In genomic region chr21:44951186-44951915, GRCh38 we compare ENCODE assay signal across 32 cellular contexts. TPM values are rescaled to one million over a fixed set of nuclear protein-coding genes. Genes with fewer than 3 reads are reported as not detected.
DNase-seq lines count a peak whose midpoint lies in the region; ATAC-seq, FAIRE-seq and TF ChIP-seq lines count a peak whose summit lies in the region.
"Had no signal": no experiment of that assay in that cellular context is flagged by ENCODE, and none has a peak within 500 bp of the region (broad histone marks: within the 10 kb centered on the region; RNA-seq: fewer than 3 reads in every experiment).

No MANE protein-coding gene starts in this region.

- H3K79me2 ChIP-seq in GM12878 (ENCODE audit: control insufficient read depth, insufficient read depth, low read length), result peaks cover 5% of the 10 kb centered on the region

- H3K4me3 ChIP-seq in HEK293 (ENCODE audit: low read depth, low read length) (no peak overlapping the region), GM12878 (no peak overlapping the region), right cardiac atrium (ENCODE audit: low read length) (no peak overlapping the region), thoracic aorta (no peak overlapping the region)
- H3K4me3 ChIP-seq: GM23338, mucosa of descending colon, smooth muscle cell, testis, vagina had no signal

- CTCF ChIA-PET in HEK293 (lab: Yijun Ruan, JAX) (interaction anchor here (1.2 to 15.2 kb wide), 4 partner anchors 11 to 187 kb away, joined by 4 to 333 read pairs (median 88); no protein-coding TSS in a partner anchor), GM12878 (lab: Yijun Ruan, JAX) (interaction anchor here (2.0 to 11.8 kb wide), 5 partner anchors 175 to 187 kb away, joined by 11 to 235 read pairs (median 47); no protein-coding TSS in a partner anchor)
- CTCF ChIA-PET in activated naive CD4-positive, alpha-beta T cell treated with anti-CD3 and anti-CD28 coated beads for 36 hours (lab: Charles Lee), result interaction anchor here (1.1 to 8.5 kb wide), 4 partner anchors 12 to 187 kb away, joined by 3 to 100 read pairs (median 46); no protein-coding TSS in a partner anchor

- no peak for FAIRE-seq in GM12878 (lab: Jason Lieb, UNC)
- FAIRE-seq: G401.6, GM19239 had no signal

- H4K20me1 ChIP-seq in GM12878 (ENCODE audit: control insufficient read depth, insufficient read depth), result peaks cover 6% of the 10 kb centered on the region; the same call in 1 of the 2 replicates

- no peak overlapping the region for H3K27ac ChIP-seq in HEK293 (ENCODE audit: extremely low read depth, low read depth, low read length)
- H3K27ac ChIP-seq in GM12878 (ENCODE audit: control insufficient read depth, insufficient read depth), result no peak overlapping the region
- no peak overlapping the region for H3K27ac ChIP-seq in right cardiac atrium (ENCODE audit: low read length)
- H3K27ac ChIP-seq in thoracic aorta, result peak overlapping the region; percentile 80 to 88
- H3K27ac ChIP-seq: testis had no signal

- H3K9me3 ChIP-seq in HEK293 (ENCODE audit: control insufficient read depth, insufficient read depth, low read depth, low read length), result no peaks in the 10 kb centered on the region
- no peaks in the 10 kb centered on the region for H3K9me3 ChIP-seq in GM12878 (replicated peaks; ENCODE audit: control insufficient read depth, insufficient read depth, low read length)
- H3K9me3 ChIP-seq in right cardiac atrium (ENCODE audit: control insufficient read depth, low read length), result no peaks in the 10 kb centered on the region
- H3K9me3 ChIP-seq in thoracic aorta, result no peaks in the 10 kb centered on the region
- H3K9me3 ChIP-seq: Caco-2, mucosa of descending colon, testis, vagina had no signal

- BruUV-seq in GM12878 (replicated peaks; lab: Mats Ljungman, UMichigan), result TSS peak; percentile 19

- no peak overlapping the region for H3K9ac ChIP-seq in GM12878 (ENCODE audit: control insufficient read depth, insufficient read depth, low read length)

- POLR2A ChIA-PET in HEK293 (lab: Yijun Ruan, JAX), result interaction anchor here (1.1 kb wide), 1 partner anchor 11 kb away, joined by 3 read pairs; the partner anchor contains the start of gene SLX9
- POLR2A ChIA-PET in GM12878 (lab: Charles Lee), result no interaction called here

- peaks cover 8% of the 10 kb centered on the region for H3K4me1 Mint-ChIP-seq in activated naive CD4-positive, alpha-beta T cell treated with anti-CD3 and anti-CD28 coated beads for 36 hours (ENCODE audit: low read depth)

- H3K4me3 Mint-ChIP-seq in activated naive CD4-positive, alpha-beta T cell treated with anti-CD3 and anti-CD28 coated beads for 36 hours, result no peak overlapping the region
- H3K4me3 Mint-ChIP-seq: central memory CD8-positive, alpha-beta T cell; dendritic cell treated with granulocyte-macrophage colony-stimulating factor and Interleukin-4, amounts not matched to agents 40 ng/mL and 50 ng/mL, for 4 days; GM23338; HFFc6; nephron; T-helper 1 cell treated with Interleukin-12 subunit alpha and Interleukin-12 subunit beta and Interleukin-4 antibody, amounts not matched to agents 30 μg/mL and 1 μg/mL, for 36 hours had no signal

- H3K27me3 ChIP-seq in GM12878 (replicated peaks in 1 of 2; ENCODE audit: control insufficient read depth in 2 of 2, insufficient read depth in 2 of 2, low read length in 1 of 2) (no peaks in the 10 kb centered on the region), right cardiac atrium (ENCODE audit: control insufficient read depth, insufficient read depth) (no peaks in the 10 kb centered on the region), thoracic aorta (replicated peaks; ENCODE audit: insufficient read depth) (no peaks in the 10 kb centered on the region)
- H3K27me3 ChIP-seq: testis, vagina had no signal

- in situ Hi-C loops in GM12878 (cut with MboI), result no loop called here

- H2AFZ ChIP-seq in GM12878 (ENCODE audit: control insufficient read depth, low read depth, low read length), result no peak overlapping the region
- H2AFZ ChIP-seq: GM23338 had no signal

- no peak for TF ChIP-seq POLR2A in GM12878 (IDR thresholded peaks at IDR 0.05; ENCODE audit: low read depth, low read length)

- SMC1A ChIA-PET in GM12878 (lab: Charles Lee; ENCODE audit: uncharacterized antibody, unreplicated experiment), result interaction anchor here (1.5 to 12.3 kb wide), 4 partner anchors 11 to 179 kb away, joined by 4 to 153 read pairs (median 7); no protein-coding TSS in a partner anchor

- 91% methylated on average over 31 of the region's 31 CpGs for WGBS in GM12878 (ENCODE audit: insufficient coverage, insufficient replicate concordance, low lambda C conversion rate, missing lambda C conversion rate)
- 94% methylated on average over 31 of the region's 31 CpGs for WGBS in right cardiac atrium

- no peak overlapping the region for H3K27ac Mint-ChIP-seq in activated naive CD4-positive, alpha-beta T cell treated with anti-CD3 and anti-CD28 coated beads for 36 hours
- H3K27ac Mint-ChIP-seq: dendritic cell treated with granulocyte-macrophage colony-stimulating factor and Interleukin-4, amounts not matched to agents 40 ng/mL and 50 ng/mL, for 4 days; GM23338; HFFc6; nephron; T-helper 1 cell treated with Interleukin-12 subunit alpha and Interleukin-12 subunit beta and Interleukin-4 antibody, amounts not matched to agents 30 μg/mL and 1 μg/mL, for 36 hours had no signal

- RAD21 ChIA-PET in GM12878 (lab: Charles Lee; ENCODE audit: unreplicated experiment), result interaction anchor here (2.3 to 11.2 kb wide), 3 partner anchors 151 to 187 kb away, joined by 8 to 141 read pairs (median 104); no protein-coding TSS in a partner anchor

- intact Hi-C loops in GM12878 (cut with micrococcal nuclease; ENCODE audit: unreplicated experiment) (no loop called here), right cardiac atrium (cut with DNase I) (loop anchor here in 1 of 4 donors (10.0 kb wide), 1 partner anchor 63 kb away; no protein-coding TSS in a partner anchor)
- intact Hi-C loops in activated naive CD4-positive, alpha-beta T cell treated with anti-CD3 and anti-CD28 coated beads for 36 hours (cut with micrococcal nuclease), result no loop called here

- TF ChIP-seq EP300 in GM12878 (IDR thresholded peaks at IDR 0.05; ENCODE audit: borderline replicate concordance in 1 of 2, control insufficient read depth in 1 of 2, low read depth in 2 of 2, low read length in 2 of 2), result no peak

- no peaks in the 10 kb centered on the region for H3K4me1 ChIP-seq in HEK293 (ENCODE audit: control insufficient read depth, insufficient read depth, low read length)
- H3K4me1 ChIP-seq in GM12878 (ENCODE audit: control insufficient read depth, insufficient read depth, low read length), result no peaks in the 10 kb centered on the region
- no peaks in the 10 kb centered on the region for H3K4me1 ChIP-seq in right cardiac atrium (ENCODE audit: control insufficient read depth, insufficient read depth, low read length)
- peaks cover 27 to 65% of the 10 kb centered on the region in 2 donors for H3K4me1 ChIP-seq in thoracic aorta (ENCODE audit: control insufficient read depth in 1 of 2, low read depth in 2 of 2)
- H3K4me1 ChIP-seq: testis had no signal

- DNase-seq in GM12878 (ENCODE audit: low read depth, low spot score) (no peak), right cardiac atrium (peak; percentile 13 to 50 (median 46)), thoracic aorta (ENCODE audit: low spot score) (no peak), NCI-H345 (lab: John Stamatoyannopoulos, UW) (no peak), activated gamma-delta T cell (lab: John Stamatoyannopoulos, UW) (no peak)
- DNase-seq in activated naive CD4-positive, alpha-beta T cell treated with anti-CD3 and anti-CD28 coated beads for 36 hours, result no peak
- DNase-seq: activated CD4-positive, alpha-beta T cell treated with anti-CD3 and anti-CD28 coated beads, Interleukin-2, amount 50 U/mL, for 48 hours; activated T-cell treated with anti-CD3 and anti-CD28 coated beads, Interleukin-2, amount 50 U/mL, for 48 hours; C1 segment of cervical spinal cord; Caco-2; DMS79; erythroblast; HFFc6; NCI-H1105 treated with DMSO at 0.1 percent for 48 hours; NCI-H1930; NCI-H526; stimulated activated CD4-positive, alpha-beta T cell treated with anti-CD3 and anti-CD28 coated beads, Interleukin-1b, Interleukin-23, amount 100 ng/mL, for 48 hours; stimulated activated naive CD8-positive, alpha-beta T cell treated with anti-CD3 and anti-CD28 coated beads, Interleukin-15, Interleukin-2, amounts not matched to agents 100 U/mL and 50 U/mL, for 24 hours; testis had no signal

- peaks cover 11% of the 10 kb centered on the region for H3K36me3 Mint-ChIP-seq in activated naive CD4-positive, alpha-beta T cell treated with anti-CD3 and anti-CD28 coated beads for 36 hours (ENCODE audit: low read depth)

- no peak for TF ChIP-seq CTCF in HEK293 (tag by site-specific recombination; IDR thresholded peaks at IDR 0.05)
- no peak for TF ChIP-seq CTCF in GM12878 (IDR thresholded peaks at IDR 0.05 in 2 of 3, conservative IDR thresholded peaks at IDR 0.05 in 1 of 3; ENCODE audit: control insufficient read depth in 2 of 3, extremely low read depth in 1 of 3, insufficient read depth in 1 of 3, low read depth in 3 of 3, low read length in 3 of 3)
- TF ChIP-seq CTCF in thoracic aorta (IDR thresholded peaks at IDR 0.05), result no peak

- H3K4me2 ChIP-seq in GM12878 (ENCODE audit: control insufficient read depth, insufficient read depth), result no peak overlapping the region
- H3K4me2 ChIP-seq: GM23338, smooth muscle cell had no signal

- no peaks in the 10 kb centered on the region for H3K9me3 Mint-ChIP-seq in activated naive CD4-positive, alpha-beta T cell treated with anti-CD3 and anti-CD28 coated beads for 36 hours
- H3K9me3 Mint-ChIP-seq: central memory CD8-positive, alpha-beta T cell; dendritic cell treated with granulocyte-macrophage colony-stimulating factor and Interleukin-4, amounts not matched to agents 40 ng/mL and 50 ng/mL, for 4 days; GM23338; HFFc6; nephron; T-helper 1 cell treated with Interleukin-12 subunit alpha and Interleukin-12 subunit beta and Interleukin-4 antibody, amounts not matched to agents 30 μg/mL and 1 μg/mL, for 36 hours had no signal

- ATAC-seq in GM12878 (no peak), right cardiac atrium (no peak), thoracic aorta (ENCODE audit: insufficient number of reproducible peaks, low FRiP score, low read depth) (no peak)
- ATAC-seq: GM23338; mucosa of descending colon; SK-N-SH treated with all-trans-retinoic acid at 6 μM for 48 hours; stimulated activated naive CD8-positive, alpha-beta T cell treated with anti-CD3 and anti-CD28 coated beads, Interleukin-15, Interleukin-2, amounts not matched to agents 100 U/mL and 50 U/mL, for 24 hours had no signal

- no peak for TF ChIP-seq RAD21 in GM12878 (IDR thresholded peaks at IDR 0.05; ENCODE audit: insufficient read depth, low read depth, low read length)

- peaks cover 0 to 67% of the 10 kb centered on the region in 2 experiments; a peak in 2 of 3 replicates for H3K36me3 ChIP-seq in HEK293 (ENCODE audit: control insufficient read depth in 2 of 2, insufficient read depth in 1 of 2, low read length in 2 of 2)
- H3K36me3 ChIP-seq in GM12878 (ENCODE audit: control insufficient read depth in 2 of 2, insufficient read depth in 2 of 2, low read length in 1 of 2), result peaks cover 6 to 36% of the 10 kb centered on the region in 2 experiments; a peak in 3 of 4 replicates
- H3K36me3 ChIP-seq in thoracic aorta, result no peaks in the 10 kb centered on the region
- H3K36me3 ChIP-seq: vagina had no signal

- no peaks in the 10 kb centered on the region for H3K27me3 Mint-ChIP-seq in activated naive CD4-positive, alpha-beta T cell treated with anti-CD3 and anti-CD28 coated beads for 36 hours (ENCODE audit: low read depth)
- H3K27me3 Mint-ChIP-seq: central memory CD8-positive, alpha-beta T cell; dendritic cell treated with granulocyte-macrophage colony-stimulating factor and Interleukin-4, amounts not matched to agents 40 ng/mL and 50 ng/mL, for 4 days had no signal

RNA-seq across cellular contexts. Expression of gene SLX9, which starts 11.5 kb away (rescaled TPM):
- 6.2 and 8.6 TPM in 2 replicates for total RNA-seq in GM12878 (2013; cell fraction: nucleolus; rRNA removed)
- total RNA-seq in GM12878 (2014; rRNA removed), result 39.4 and 40.2 TPM in 2 replicates
- total RNA-seq in GM12878 (2014; rRNA removed; fragmentation: Illumina TruSeq; extraction: Trizol), result 17.0 and 18.0 TPM in 2 replicates
- total RNA-seq in GM12878 (2021), result 81.3 and 83.2 TPM in 2 replicates
- 6.3 TPM for polyA plus RNA-seq in GM12878 (2011; ENCODE audit: low read depth)
- 14.8 and 27.7 TPM in 2 replicates for polyA plus RNA-seq in GM12878 (2011; rRNA removed)
- 32.2 and 59.0 TPM in 2 replicates for polyA plus RNA-seq in GM12878 (2011; cell fraction: cytosol; rRNA removed)
- polyA plus RNA-seq in GM12878 (2011; cell fraction: nucleus; rRNA removed), result 33.4 and 49.2 TPM in 2 replicates
- 22.6 and 22.7 TPM in 2 replicates for polyA plus RNA-seq in GM12878 (2012)
- 1.7 and 5.9 TPM in 2 replicates for polyA plus RNA-seq in GM12878 (2014; fragmentation: Illumina TruSeq; extraction: Trizol)
- polyA plus RNA-seq in GM12878 (2014; fragmentation: Nextera tagmentation; extraction: Ambion mirVana), result 1 to 10 TPM in 1 of 2 experiments, under 1 TPM in 1; 0.69 to 5.5 TPM
- 53.6 and 62.2 TPM in 2 replicates for polyA plus RNA-seq in GM12878 (2014; rRNA removed)
- polyA plus RNA-seq in GM12878 (2016; fragmentation: Nextera tagmentation; extraction: Ambion mirVana), result 10 to 100 TPM; 69.2 to 75.5 TPM
- 10.2 and 16.9 TPM in 2 replicates for polyA minus RNA-seq in GM12878 (2011; rRNA and poly(A)+ RNA removed)
- polyA minus RNA-seq in GM12878 (2011; cell fraction: cytosol; rRNA and poly(A)+ RNA removed), result 12.4 and 18.7 TPM in 2 replicates
- 2.8 and 6.0 TPM in 2 replicates for polyA minus RNA-seq in GM12878 (2011; cell fraction: nucleus; rRNA and poly(A)+ RNA removed)
- 10 to 100 TPM; 19.2 to 26.5 (median 24.1) TPM for total RNA-seq in right cardiac atrium
- 25.1 TPM for polyA plus RNA-seq in right cardiac atrium
- 10 to 100 TPM in 1 of 2 donors, 1 to 10 TPM in 1; 5.9 to 10.6 TPM for total RNA-seq in thoracic aorta
- total RNA-seq in activated naive CD4-positive, alpha-beta T cell treated with anti-CD3 and anti-CD28 coated beads for 36 hours, result 10 to 100 TPM; 61.8 to 63.4 TPM

RNA-seq across cellular contexts. Expression of gene ITGB2, which starts 30.7 kb away (rescaled TPM):
- total RNA-seq in GM12878 (2013; cell fraction: nucleolus; rRNA removed), result 316 and 431 TPM in 2 replicates
- total RNA-seq in GM12878 (2014; rRNA removed), result 85.3 and 101 TPM in 2 replicates
- 25.2 and 31.3 TPM in 2 replicates for total RNA-seq in GM12878 (2014; rRNA removed; fragmentation: Illumina TruSeq; extraction: Trizol)
- 162 and 172 TPM in 2 replicates for total RNA-seq in GM12878 (2021)
- polyA plus RNA-seq in GM12878 (2011; ENCODE audit: low read depth), result 46.7 TPM
- polyA plus RNA-seq in GM12878 (2011; rRNA removed), result 31.3 and 57.2 TPM in 2 replicates
- polyA plus RNA-seq in GM12878 (2011; cell fraction: cytosol; rRNA removed), result 131 and 135 TPM in 2 replicates
- polyA plus RNA-seq in GM12878 (2011; cell fraction: nucleus; rRNA removed), result 271 and 308 TPM in 2 replicates
- 78.4 and 88.1 TPM in 2 replicates for polyA plus RNA-seq in GM12878 (2012)
- polyA plus RNA-seq in GM12878 (2014; fragmentation: Illumina TruSeq; extraction: Trizol), result 17.2 and 38.7 TPM in 2 replicates
- 10 to 100 TPM in 1 of 2 experiments, 1 to 10 TPM in 1; 8.0 to 19.8 TPM for polyA plus RNA-seq in GM12878 (2014; fragmentation: Nextera tagmentation; extraction: Ambion mirVana)
- 60.6 and 67.5 TPM in 2 replicates for polyA plus RNA-seq in GM12878 (2014; rRNA removed)
- polyA plus RNA-seq in GM12878 (2016; fragmentation: Nextera tagmentation; extraction: Ambion mirVana), result 100 to 1,000 TPM; 120 to 128 TPM
- polyA minus RNA-seq in GM12878 (2011; rRNA and poly(A)+ RNA removed), result 34.5 and 84.6 TPM in 2 replicates
- polyA minus RNA-seq in GM12878 (2011; cell fraction: cytosol; rRNA and poly(A)+ RNA removed), result 49.2 and 68.0 TPM in 2 replicates
- polyA minus RNA-seq in GM12878 (2011; cell fraction: nucleus; rRNA and poly(A)+ RNA removed), result 58.9 and 82.0 TPM in 2 replicates
- 10 to 100 TPM; 19.1 to 46.5 (median 33.7) TPM for total RNA-seq in right cardiac atrium
- 11.9 TPM for polyA plus RNA-seq in right cardiac atrium
- 100 to 1,000 TPM; 161 to 166 TPM for total RNA-seq in thoracic aorta
- total RNA-seq in activated naive CD4-positive, alpha-beta T cell treated with anti-CD3 and anti-CD28 coated beads for 36 hours, result 100 to 1,000 TPM; 182 to 185 TPM
- total RNA-seq: HT-29 had no signal

Comparison
In these comparisons a context has a peak if more than half of its experiments do, and no peak if none do; other contexts are left out.
1. H3K27ac ChIP-seq: peak in thoracic aorta (2 of 2); none in HEK293 (single experiment), GM12878 (single experiment) and right cardiac atrium (single experiment).
2. DNase-seq: peak in right cardiac atrium (3 of 3); none in GM12878 (single experiment), thoracic aorta (single experiment), activated naive CD4-positive, alpha-beta T cell treated with anti-CD3 and anti-CD28 coated beads for 36 hours (single experiment), NCI-H345 (single experiment) and activated gamma-delta T cell (single experiment).